16 cellular contexts compared by ENCODE assay signal in genomic region chr6:163787001-163787667, GRCh38.
"Had no signal": no experiment of that assay in that cellular context is flagged by ENCODE, and none has a peak within 500 bp of the region (broad histone marks: within the 10 kb centered on the region; RNA-seq: fewer than 3 reads in every experiment).

No MANE protein-coding gene starts in this region.

- H3K27ac ChIP-seq: brain microvascular endothelial cell, coronary artery, gastrocnemius medialis had no signal

- H3K4me3 ChIP-seq: coronary artery, gastrocnemius medialis, lung had no signal

- H3K36me3 Mint-ChIP-seq: type B pancreatic cell had no signal

- H3K4me3 Mint-ChIP-seq: central memory CD8-positive, alpha-beta T cell; nephron progenitor cell; type B pancreatic cell had no signal

- DNase-seq: activated naive CD4-positive, alpha-beta T cell treated with Interleukin-2 at 50 U/mL for 16 hours; aorta; brain microvascular endothelial cell; gastrocnemius medialis; head of caudate nucleus; kidney; nephron progenitor cell; occipital lobe; stimulated activated CD4-positive, alpha-beta T cell treated with anti-CD3 and anti-CD28 coated beads, Interleukin-2, amount 100 ng/mL, for 24 hours; stimulated activated naive CD8-positive, alpha-beta T cell treated with anti-CD3 and anti-CD28 coated beads, Interleukin-15, Interleukin-2, amounts not matched to agents 100 U/mL and 50 U/mL, for 24 hours; substantia nigra had no signal

- H3K9me3 Mint-ChIP-seq: central memory CD8-positive, alpha-beta T cell; nephron progenitor cell had no signal

- H3K27me3 ChIP-seq: brain microvascular endothelial cell, gastrocnemius medialis had no signal

- H3K9me3 ChIP-seq: gastrocnemius medialis had no signal

- ATAC-seq: gastrocnemius medialis; left lobe of liver; stimulated activated naive CD8-positive, alpha-beta T cell treated with anti-CD3 and anti-CD28 coated beads, Interleukin-15, Interleukin-2, amounts not matched to agents 100 U/mL and 50 U/mL, for 24 hours had no signal

- H3K36me3 ChIP-seq: brain microvascular endothelial cell, gastrocnemius medialis had no signal

- H3K27ac Mint-ChIP-seq: nephron progenitor cell, type B pancreatic cell had no signal
